In genomic region chr17:79400989-79401703, GRCh38 we compare ENCODE assay signal across 1 cellular context.
TF ChIP-seq lines count a peak whose summit lies in the region.

No MANE protein-coding gene starts in this region.

TF ChIP-seq in K562, 482 proteins besides CTCF, POLR2A, EP300 and RAD21 (continued from another document and continues in another):
- TF ChIP-seq REST (CRISPR knock-in tag; IDR thresholded peaks at IDR 0.05; ENCODE audit: low read depth) (no peak), PRDM10 (IDR thresholded peaks at IDR 0.05; ENCODE audit: partially characterized antibody) (no peak), UBTF (IDR thresholded peaks at IDR 0.05; ENCODE audit: borderline replicate concordance in 1 of 2, low read depth in 2 of 2, low read length in 2 of 2) (no peak), NCOA4 (IDR thresholded peaks at IDR 0.05; ENCODE audit: partially characterized antibody) (no peak), RBFOX2 (IDR thresholded peaks at IDR 0.05; ENCODE audit: low read depth, low read length) (no peak), KLF16 (IDR thresholded peaks at IDR 0.05) (0 out of 2 replicates have a peak, but pooled peaks have one; percentile 15), ZSCAN32 (CRISPR knock-in tag; IDR thresholded peaks at IDR 0.05) (no peak), ZNF174 (CRISPR knock-in tag; IDR thresholded peaks at IDR 0.05) (no peak), ELF1 (tag; IDR thresholded peaks at IDR 0.05) (no peak), FOXJ2 (tag; IDR thresholded peaks at IDR 0.05) (no peak), CXXC5 (CRISPR knock-in tag; IDR thresholded peaks at IDR 0.05) (peak; percentile 64), IRF1 (CRISPR knock-in tag; IDR thresholded peaks at IDR 0.05; ENCODE audit: borderline replicate concordance) (no peak), IRF2 (CRISPR knock-in tag; IDR thresholded peaks at IDR 0.05) (no peak), TEAD1 (CRISPR knock-in tag; IDR thresholded peaks at IDR 0.05) (no peak), ILK (tag; IDR thresholded peaks at IDR 0.05; ENCODE audit: borderline replicate concordance, low read depth) (no peak), POU5F1 (IDR thresholded peaks at IDR 0.05; ENCODE audit: borderline replicate concordance, low read depth, low read length, partially characterized antibody) (no peak), NFXL1 (CRISPR knock-in tag; IDR thresholded peaks at IDR 0.05) (no peak), GMEB1 (CRISPR knock-in tag; IDR thresholded peaks at IDR 0.05) (no peak), NR2C2 (CRISPR knock-in tag; IDR thresholded peaks at IDR 0.05) (no peak), NR2C2 (tag; IDR thresholded peaks at IDR 0.05) (no peak), ZBTB34 (CRISPR knock-in tag; IDR thresholded peaks at IDR 0.05) (no peak), EZH2 (IDR thresholded peaks at IDR 0.05; ENCODE audit: borderline replicate concordance, low read depth, low read length) (no peak), ATF7 (IDR thresholded peaks at IDR 0.05) (peak; percentile 35; the same call in 1 of the 2 replicates), PKNOX1 (IDR thresholded peaks at IDR 0.05) (0 out of 2 replicates have a peak, but pooled peaks have one; percentile 11), U2AF2 (optimal IDR thresholded peaks at IDR 0.05; ENCODE audit: low read depth, low read length) (no peak), GABPB1 (CRISPR knock-in tag; IDR thresholded peaks at IDR 0.05) (no peak), ZNF354B (CRISPR knock-in tag; IDR thresholded peaks at IDR 0.05) (no peak), DLX4 (CRISPR knock-in tag; IDR thresholded peaks at IDR 0.05) (no peak), ZNF347 (CRISPR knock-in tag; IDR thresholded peaks at IDR 0.05; ENCODE audit: low read depth) (no peak), MEIS2 (IDR thresholded peaks at IDR 0.05; ENCODE audit: partially characterized antibody) (peak; percentile 2), ZC3H4 (CRISPR knock-in tag; IDR thresholded peaks at IDR 0.05; ENCODE audit: borderline replicate concordance) (no peak), FOSL1 (tag; conservative IDR thresholded peaks at IDR 0.05) (no peak), TFAM (CRISPR knock-in tag; conservative IDR thresholded peaks at IDR 0.05) (no peak), MAFK (IDR thresholded peaks at IDR 0.05; ENCODE audit: low read length) (no peak), ZNF41 (CRISPR knock-in tag; conservative IDR thresholded peaks at IDR 0.05) (no peak), BRF1 (IDR thresholded peaks at IDR 0.05; ENCODE audit: borderline replicate concordance, extremely low read depth, insufficient read length) (no peak), ETS1 (conservative IDR thresholded peaks at IDR 0.05; ENCODE audit: control insufficient read depth, low read depth, low read length) (no peak), ZNF561 (CRISPR knock-in tag; conservative IDR thresholded peaks at IDR 0.05) (no peak), NFIC (IDR thresholded peaks at IDR 0.05) (no peak), NFE2 (IDR thresholded peaks at IDR 0.05; ENCODE audit: low read depth) (no peak), SAP30 (IDR thresholded peaks at IDR 0.05; ENCODE audit: borderline replicate concordance, insufficient read depth, low read depth, low read length, poor library complexity, severe bottlenecking) (no peak), GATA2 (CRISPR knock-in tag; IDR thresholded peaks at IDR 0.05) (peak; percentile 34; the same call in 1 of the 2 replicates), HMBOX1 (IDR thresholded peaks at IDR 0.05) (no peak), ELK3 (CRISPR knock-in tag; IDR thresholded peaks at IDR 0.05) (no peak), MYC (IDR thresholded peaks at IDR 0.05; ENCODE audit: low read depth, low read length) (peak; percentile 73), MYC (CRISPR knock-in tag; IDR thresholded peaks at IDR 0.05; ENCODE audit: borderline replicate concordance, low read depth) (no peak)
